In the genomic region with DNA sequence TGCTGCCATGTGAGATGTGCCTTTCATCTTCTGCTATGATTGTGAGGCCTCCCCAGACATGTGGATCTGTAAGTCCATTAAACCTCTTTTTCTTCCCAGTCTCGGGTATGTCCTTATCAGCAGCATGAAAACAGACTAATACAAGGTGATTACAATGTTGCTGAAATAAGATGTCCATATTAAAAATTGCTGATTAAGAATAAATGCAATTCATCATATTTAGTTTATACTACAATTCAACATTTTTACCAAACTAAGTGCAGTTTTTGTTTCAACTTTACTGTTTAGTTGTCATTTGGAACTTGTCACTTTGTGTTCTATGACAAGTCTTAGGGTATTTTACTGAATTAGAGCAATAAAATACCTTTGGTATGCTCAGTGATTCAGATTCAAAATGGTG, we compare ENCODE assay signal across 8 cellular contexts.
"Had no signal": no experiment of that assay in that cellular context is flagged by ENCODE, and none has a peak within 500 bp of the region (broad histone marks: within the 10 kb centered on the region; RNA-seq: fewer than 3 reads in every experiment).

No MANE protein-coding gene starts in this region.

- FAIRE-seq: H1, H54, HTR-8/SVneo had no signal

- H3K9ac ChIP-seq: KMS-11 had no signal

- H3K4me3 ChIP-seq: GM23338 had no signal

- H2AFZ ChIP-seq: GM23338 had no signal

- ATAC-seq: GM23338 had no signal

- DNase-seq: H9, HCEC 1CT, KBM-7 had no signal

- H3K27ac ChIP-seq: KMS-11 had no signal

- H3K4me2 ChIP-seq: GM23338, KMS-11 had no signal
